8 cellular contexts compared by ENCODE assay signal in the genomic region with DNA sequence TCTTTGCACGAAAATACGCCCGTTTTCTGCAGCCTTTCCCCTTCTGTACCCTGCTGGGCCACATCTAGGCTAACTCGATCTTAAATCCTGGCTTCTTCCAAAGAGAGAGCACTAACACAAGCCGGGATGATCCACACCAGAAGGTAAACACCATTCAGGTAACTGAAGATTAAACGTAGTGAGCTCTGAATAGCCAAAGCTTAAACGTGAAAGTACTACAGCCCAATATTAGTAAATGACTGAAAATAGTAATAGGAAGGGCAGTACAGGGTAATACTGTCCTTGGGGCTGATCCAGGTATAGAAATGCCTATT. TPM values are rescaled to one million over a fixed set of nuclear protein-coding genes. Genes with fewer than 3 reads are reported as not detected.
A peak's percentile ranks its signal among the peaks of the same experiment; 100 is the strongest.
DNase-seq lines count a peak whose midpoint lies in the region; ATAC-seq, FAIRE-seq and TF ChIP-seq lines count a peak whose summit lies in the region.

No MANE protein-coding gene starts in this region.

- peak overlapping the region; percentile 97 for H3K27ac ChIP-seq in hepatocyte

- peaks cover 17% of the 10 kb centered on the region for H3K79me2 ChIP-seq in hepatocyte

- H3K4me1 Mint-ChIP-seq in HFFc6 (ENCODE audit: low read depth): peaks cover 15% of the 10 kb centered on the region
- H3K4me1 Mint-ChIP-seq in activated CD8-positive, alpha-beta T cell treated with anti-CD3 and anti-CD28 coated beads for 36 hours (ENCODE audit: low read depth): peaks cover 19% of the 10 kb centered on the region
- peaks cover 27% of the 10 kb centered on the region for H3K4me1 Mint-ChIP-seq in stimulated activated effector memory CD8-positive, alpha-beta T cell treated with anti-CD3 and anti-CD28 coated beads, Interleukin-12 subunit alpha, Interleukin-12 subunit beta, amount 100 ng/mL, for 72 hours

- no peak for ATAC-seq in activated CD8-positive, alpha-beta T cell treated with anti-CD3 and anti-CD28 coated beads for 36 hours
- no peak for ATAC-seq in stimulated activated effector memory CD8-positive, alpha-beta T cell treated with anti-CD3 and anti-CD28 coated beads, Interleukin-12 subunit alpha, Interleukin-12 subunit beta, amount 100 ng/mL, for 72 hours

- no peaks in the 10 kb centered on the region for H3K9me2 ChIP-seq in hepatocyte (replicated peaks; ENCODE audit: insufficient read depth)

- POLR2A ChIA-PET in activated CD8-positive, alpha-beta T cell treated with anti-CD3 and anti-CD28 coated beads for 36 hours (lab: Charles Lee): interaction anchor here (0.6 to 3.2 kb wide), 17 partner anchors 8 to 736 kb away, joined by 3 to 43 read pairs (median 4); partner anchors contain the start of genes C2orf81, CCDC142, INO80B and TPRKB

- FAIRE-seq in urothelium cell line (lab: Jason Lieb, UNC) (no peak), GM12891 (lab: Jason Lieb, UNC) (no peak), H54 (lab: Jason Lieb, UNC) (no peak)

- H4K20me1 ChIP-seq in hepatocyte (ENCODE audit: insufficient read depth, poor library complexity, severe bottlenecking): no peaks in the 10 kb centered on the region

- DNase-seq in HFFc6: no peak
- no peak for DNase-seq in activated CD8-positive, alpha-beta T cell treated with anti-CD3 and anti-CD28 coated beads for 36 hours
- no peak for DNase-seq in hepatocyte (ENCODE audit: low spot score)
- DNase-seq in stimulated activated effector memory CD8-positive, alpha-beta T cell treated with anti-CD3 and anti-CD28 coated beads, Interleukin-12 subunit alpha, Interleukin-12 subunit beta, amount 100 ng/mL, for 72 hours (ENCODE audit: low spot score in 2 of 2): no peak
- DNase-seq in urothelium cell line (ENCODE audit: low spot score): no peak
- DNase-seq in GM12891 (ENCODE audit: insufficient read length, low spot score): no peak
- DNase-seq in H54 (ENCODE audit: insufficient read length, low spot score): no peak
- DNase-seq in NCI-H1092 treated with DMSO at 0.1 percent for 48 hours (lab: John Stamatoyannopoulos, UW): no peak

- intact Hi-C loops in activated CD8-positive, alpha-beta T cell treated with anti-CD3 and anti-CD28 coated beads for 36 hours (cut with micrococcal nuclease): no loop called here

- 24% methylated on average over 7 of the region's 7 CpGs for WGBS in hepatocyte (ENCODE audit: low lambda C conversion rate, missing lambda C conversion rate)

- no peak for TF ChIP-seq POLR2A in GM12891 (IDR thresholded peaks at IDR 0.05; ENCODE audit: low read depth, low read length)
- no peak for TF ChIP-seq POLR2A in H54 (IDR thresholded peaks at IDR 0.05; ENCODE audit: low read depth, low read length)

- no peaks in the 10 kb centered on the region for H3K9me3 Mint-ChIP-seq in HFFc6
- no peaks in the 10 kb centered on the region for H3K9me3 Mint-ChIP-seq in activated CD8-positive, alpha-beta T cell treated with anti-CD3 and anti-CD28 coated beads for 36 hours
- no peaks in the 10 kb centered on the region for H3K9me3 Mint-ChIP-seq in stimulated activated effector memory CD8-positive, alpha-beta T cell treated with anti-CD3 and anti-CD28 coated beads, Interleukin-12 subunit alpha, Interleukin-12 subunit beta, amount 100 ng/mL, for 72 hours

- no peaks in the 10 kb centered on the region for H3K36me3 ChIP-seq in hepatocyte (replicated peaks; ENCODE audit: insufficient read depth, low read depth)

- peak overlapping the region; percentile 90 for H3K4me2 ChIP-seq in hepatocyte

- CTCF ChIA-PET in activated CD8-positive, alpha-beta T cell treated with anti-CD3 and anti-CD28 coated beads for 36 hours (lab: Charles Lee): interaction anchor here (1.0 to 3.8 kb wide), 8 partner anchors 9 to 115 kb away, joined by 3 to 35 read pairs (median 6); partner anchors contain the start of genes CCDC142, TTC31 and WBP1

- H3K4me3 ChIP-seq in hepatocyte: peak overlapping the region; percentile 52

- peak overlapping the region; percentile 96 for H2AFZ ChIP-seq in hepatocyte

- H3K9me3 ChIP-seq in hepatocyte (ENCODE audit: low read depth): no peaks in the 10 kb centered on the region

- H3K27me3 Mint-ChIP-seq in HFFc6 (ENCODE audit: insufficient read depth): peaks cover 2% of the 10 kb centered on the region
- H3K27me3 Mint-ChIP-seq in activated CD8-positive, alpha-beta T cell treated with anti-CD3 and anti-CD28 coated beads for 36 hours: no peaks in the 10 kb centered on the region

- peaks cover 49% of the 10 kb centered on the region for H3K36me3 Mint-ChIP-seq in HFFc6 (ENCODE audit: low read depth)
- H3K36me3 Mint-ChIP-seq in activated CD8-positive, alpha-beta T cell treated with anti-CD3 and anti-CD28 coated beads for 36 hours (ENCODE audit: low read depth): peaks cover 29% of the 10 kb centered on the region
- peaks cover 63% of the 10 kb centered on the region for H3K36me3 Mint-ChIP-seq in stimulated activated effector memory CD8-positive, alpha-beta T cell treated with anti-CD3 and anti-CD28 coated beads, Interleukin-12 subunit alpha, Interleukin-12 subunit beta, amount 100 ng/mL, for 72 hours

- peaks cover 19% of the 10 kb centered on the region for H3K4me1 ChIP-seq in hepatocyte (ENCODE audit: insufficient read depth)

- H3K4me3 Mint-ChIP-seq in HFFc6: peak overlapping the region; percentile 98
- H3K4me3 Mint-ChIP-seq in activated CD8-positive, alpha-beta T cell treated with anti-CD3 and anti-CD28 coated beads for 36 hours: peak overlapping the region; percentile 95
- peak overlapping the region; percentile 97 for H3K4me3 Mint-ChIP-seq in stimulated activated effector memory CD8-positive, alpha-beta T cell treated with anti-CD3 and anti-CD28 coated beads, Interleukin-12 subunit alpha, Interleukin-12 subunit beta, amount 100 ng/mL, for 72 hours

- peak overlapping the region; percentile 96 for H3K27ac Mint-ChIP-seq in HFFc6
- H3K27ac Mint-ChIP-seq in activated CD8-positive, alpha-beta T cell treated with anti-CD3 and anti-CD28 coated beads for 36 hours: peak overlapping the region; percentile 93
- peak overlapping the region; percentile 97 for H3K27ac Mint-ChIP-seq in stimulated activated effector memory CD8-positive, alpha-beta T cell treated with anti-CD3 and anti-CD28 coated beads, Interleukin-12 subunit alpha, Interleukin-12 subunit beta, amount 100 ng/mL, for 72 hours

- TF ChIP-seq CTCF in HFFc6 (IDR thresholded peaks at IDR 0.05) (no peak), hepatocyte (IDR thresholded peaks at IDR 0.05; ENCODE audit: poor library complexity) (no peak)
- no peak for TF ChIP-seq CTCF in activated CD8-positive, alpha-beta T cell treated with anti-CD3 and anti-CD28 coated beads for 36 hours (IDR thresholded peaks at IDR 0.05)

- H3K27me3 ChIP-seq in hepatocyte: no peaks in the 10 kb centered on the region

TF ChIP-seq in GM12891, 5 proteins besides CTCF, POLR2A, EP300 and RAD21:
- TF ChIP-seq POLR2AphosphoS5 (IDR thresholded peaks at IDR 0.05; ENCODE audit: low read depth, low read length): no peak
- no peak for TF ChIP-seq TAF1 (IDR thresholded peaks at IDR 0.05; ENCODE audit: low read depth, low read length)
- no peak for TF ChIP-seq SPI1 (IDR thresholded peaks at IDR 0.05; ENCODE audit: low read depth, low read length)
- no peak for TF ChIP-seq POU2F2 (IDR thresholded peaks at IDR 0.05; ENCODE audit: low read depth, low read length)
- no peak for TF ChIP-seq PAX5 (IDR thresholded peaks at IDR 0.05; ENCODE audit: insufficient read depth, low read length, severe bottlenecking)

RNA-seq across cellular contexts. Expression of gene MRPL53, which starts 0.4 kb away (rescaled TPM):
- 100 to 1,000 TPM in 2 of 6 experiments, 10 to 100 TPM in 4; 74.5 to 120 (median 97.7) TPM for total RNA-seq in HFFc6 (2021; fragmentation: NEBNext Ultra II Directional; extraction: Animal tissue kit (Norgen Biotek cat#: 25700))
- 100 to 1,000 TPM; 111 to 113 TPM for total RNA-seq in activated CD8-positive, alpha-beta T cell treated with anti-CD3 and anti-CD28 coated beads for 36 hours
- total RNA-seq in hepatocyte: 13.8 and 23.4 TPM in 2 replicates
- 89.6 and 95.9 TPM in 2 replicates for polyA plus RNA-seq in hepatocyte
- polyA plus RNA-seq in GM12891 (2012; ENCODE audit: low read depth, missing spikeins): 133 TPM

RNA-seq across cellular contexts. Expression of gene MOGS, which starts 7.7 kb away (rescaled TPM):
- total RNA-seq in HFFc6 (2021; fragmentation: NEBNext Ultra II Directional; extraction: Animal tissue kit (Norgen Biotek cat#: 25700)): 10 to 100 TPM; 51.4 to 68.9 (median 62.5) TPM
- total RNA-seq in activated CD8-positive, alpha-beta T cell treated with anti-CD3 and anti-CD28 coated beads for 36 hours: 10 to 100 TPM; 50.8 to 53.1 TPM
- 47.6 and 67.1 TPM in 2 replicates for total RNA-seq in hepatocyte
- 48.3 and 60.2 TPM in 2 replicates for polyA plus RNA-seq in hepatocyte
- polyA plus RNA-seq in GM12891 (2012; ENCODE audit: low read depth, missing spikeins): 31.5 TPM

RNA-seq across cellular contexts. Expression of gene CCDC142, which starts 9.9 kb away (rescaled TPM):
- total RNA-seq in HFFc6 (2021; fragmentation: NEBNext Ultra II Directional; extraction: Animal tissue kit (Norgen Biotek cat#: 25700)): 10 to 100 TPM in 4 of 6 experiments, 1 to 10 TPM in 2; 8.5 to 11.1 (median 10.2) TPM
- total RNA-seq in activated CD8-positive, alpha-beta T cell treated with anti-CD3 and anti-CD28 coated beads for 36 hours: 10 to 100 TPM in 1 of 2 experiments, 1 to 10 TPM in 1; 7.2 to 10.3 TPM
- 11.6 and 15.9 TPM in 2 replicates for total RNA-seq in hepatocyte
- polyA plus RNA-seq in hepatocyte: 16.6 and 21.3 TPM in 2 replicates
- 3.6 TPM for polyA plus RNA-seq in GM12891 (2012; ENCODE audit: low read depth, missing spikeins)

RNA-seq across cellular contexts. Expression of gene TTC31, which starts 10.0 kb away (rescaled TPM):
- 10 to 100 TPM; 14.3 to 17.4 (median 16.7) TPM for total RNA-seq in HFFc6 (2021; fragmentation: NEBNext Ultra II Directional; extraction: Animal tissue kit (Norgen Biotek cat#: 25700))
- total RNA-seq in activated CD8-positive, alpha-beta T cell treated with anti-CD3 and anti-CD28 coated beads for 36 hours: 10 to 100 TPM; 20.3 to 21.9 TPM
- total RNA-seq in hepatocyte: 19.9 and 25.1 TPM in 2 replicates
- polyA plus RNA-seq in hepatocyte: 21.3 and 23.8 TPM in 2 replicates
- polyA plus RNA-seq in GM12891 (2012; ENCODE audit: low read depth, missing spikeins): 17.3 TPM

RNA-seq across cellular contexts. Expression of gene WBP1, which starts 14.7 kb away (rescaled TPM):
- total RNA-seq in HFFc6 (2021; fragmentation: NEBNext Ultra II Directional; extraction: Animal tissue kit (Norgen Biotek cat#: 25700)): 10 to 100 TPM; 51.0 to 73.1 (median 56.7) TPM
- 10 to 100 TPM; 20.3 to 23.0 TPM for total RNA-seq in activated CD8-positive, alpha-beta T cell treated with anti-CD3 and anti-CD28 coated beads for 36 hours
- total RNA-seq in hepatocyte: 66.5 and 85.7 TPM in 2 replicates
- 87.5 and 95.0 TPM in 2 replicates for polyA plus RNA-seq in hepatocyte
- 66.8 TPM for polyA plus RNA-seq in GM12891 (2012; ENCODE audit: low read depth, missing spikeins)
